In genomic region chr1:216815239-216815955, GRCh38 we compare ENCODE assay signal across 1 cellular context.
TF ChIP-seq lines count a peak whose summit lies in the region.

No MANE protein-coding gene starts in this region.

TF ChIP-seq in GM23338, 12 proteins besides CTCF, POLR2A, EP300 and RAD21 (continued from another document):
- no peak for TF ChIP-seq ZNF462 (CRISPR knock-in tag; IDR thresholded peaks at IDR 0.05)
